In genomic region chr21:44994016-44994365, GRCh38 we compare ENCODE assay signal across 27 cellular contexts. TPM values are rescaled to one million over a fixed set of nuclear protein-coding genes. Genes with fewer than 3 reads are reported as not detected.
DNase-seq lines count a peak whose midpoint lies in the region; ATAC-seq, FAIRE-seq and TF ChIP-seq lines count a peak whose summit lies in the region.
"Had no signal": no experiment of that assay in that cellular context is flagged by ENCODE, and none has a peak within 500 bp of the region (broad histone marks: within the 10 kb centered on the region; RNA-seq: fewer than 3 reads in every experiment).

No MANE protein-coding gene starts in this region.

- no peak overlapping the region for H2AFZ ChIP-seq in HepG2 (ENCODE audit: low read length)

- H3K79me2 ChIP-seq in HepG2 (ENCODE audit: insufficient read depth, low read length), result no peaks in the 10 kb centered on the region

- no peak overlapping the region for H3K4me3 Mint-ChIP-seq in HFFc6
- H3K4me3 Mint-ChIP-seq: activated CD4-positive, alpha-beta memory T cell treated with anti-CD3 and anti-CD28 coated beads, Interleukin-2, amount 10 ng/mL, durations not matched to agents 7 days and 5 days; activated naive CD4-positive, alpha-beta T cell treated with anti-CD3 and anti-CD28 coated beads, Interleukin-2, amount 50 U/mL, for 24 hours; CD4-positive, CD25-positive, alpha-beta regulatory T cell; neural crest cell; T-helper 1 cell treated with Interleukin-12 subunit alpha and Interleukin-12 subunit beta and Interleukin-4 antibody, amounts not matched to agents 30 μg/mL and 1 μg/mL, for 36 hours had no signal

- POLR2A ChIA-PET in HepG2 (lab: Yijun Ruan, JAX), result no interaction called here

- H3K27me3 ChIP-seq in right cardiac atrium (ENCODE audit: control insufficient read depth, insufficient read depth) (no peaks in the 10 kb centered on the region), upper lobe of right lung (no peaks in the 10 kb centered on the region), HepG2 (ENCODE audit: control insufficient read depth in 1 of 2, insufficient read depth in 2 of 2, low read length in 2 of 2) (peaks cover 15 to 85% of the 10 kb centered on the region in 2 experiments)
- H3K27me3 ChIP-seq: MG63 had no signal

- no peak overlapping the region for H3K27ac Mint-ChIP-seq in HFFc6
- H3K27ac Mint-ChIP-seq: activated CD4-positive, alpha-beta memory T cell treated with anti-CD3 and anti-CD28 coated beads, Interleukin-2, amount 10 ng/mL, durations not matched to agents 7 days and 5 days; activated naive CD4-positive, alpha-beta T cell treated with anti-CD3 and anti-CD28 coated beads, Interleukin-2, amount 50 U/mL, for 24 hours; CD4-positive, CD25-positive, alpha-beta regulatory T cell; T-helper 1 cell treated with Interleukin-12 subunit alpha and Interleukin-12 subunit beta and Interleukin-4 antibody, amounts not matched to agents 30 μg/mL and 1 μg/mL, for 36 hours had no signal

- TF ChIP-seq CTCF in upper lobe of right lung (IDR thresholded peaks at IDR 0.05) (no peak), HepG2 (CRISPR knock-in tag; IDR thresholded peaks at IDR 0.05) (no peak), HFFc6 (IDR thresholded peaks at IDR 0.05) (no peak)

- CTCF ChIA-PET in HepG2 (lab: Yijun Ruan, JAX; ENCODE audit: low intra/inter-chr PET ratio, low total read pairs), result no interaction called here

- no peak overlapping the region for H3K4me3 ChIP-seq in right cardiac atrium (ENCODE audit: low read length)
- H3K4me3 ChIP-seq in upper lobe of right lung, result no peak overlapping the region
- H3K4me3 ChIP-seq in HepG2 (replicated peaks in 1 of 3; ENCODE audit: insufficient read depth in 1 of 3, low read depth in 2 of 3, low read length in 3 of 3), result no peak overlapping the region
- H3K4me3 ChIP-seq: MG63 had no signal

- H3K9me3 ChIP-seq in right cardiac atrium (ENCODE audit: control insufficient read depth, low read length) (no peaks in the 10 kb centered on the region), upper lobe of right lung (no peaks in the 10 kb centered on the region), HepG2 (ENCODE audit: low read length) (no peaks in the 10 kb centered on the region)
- H3K9me3 ChIP-seq: MG63, SK-N-SH had no signal

- no peak for FAIRE-seq in HepG2 (lab: Jason Lieb, UNC)
- FAIRE-seq: islet of Langerhans, TTC549 had no signal

- no peak overlapping the region for H3K4me2 ChIP-seq in HepG2 (ENCODE audit: low read depth, low read length)
- H3K4me2 ChIP-seq: SK-N-SH had no signal

- intact Hi-C loops in right cardiac atrium (cut with DNase I), result no loop called here
- intact Hi-C loops in sciatic nerve (cut with DNase I), result no loop called here
- intact Hi-C loops in upper lobe of right lung (cut with DNase I), result no loop called here
- intact Hi-C loops in HepG2 (cut with micrococcal nuclease; ENCODE audit: unreplicated experiment), result no loop called here

- no peaks in the 10 kb centered on the region for H4K20me1 ChIP-seq in HepG2 (ENCODE audit: insufficient read depth, low read length)

- BruUV-seq in HepG2 (replicated peaks; lab: Mats Ljungman, UMichigan), result no TSS peak

- H3K9ac ChIP-seq in HepG2 (ENCODE audit: insufficient read depth, low read depth, low read length), result no peak overlapping the region
- H3K9ac ChIP-seq: SK-N-SH had no signal

- no peak for TF ChIP-seq POLR2A in HepG2 (IDR thresholded peaks at IDR 0.05; ENCODE audit: insufficient read depth in 1 of 2, low read depth in 2 of 2, low read length in 2 of 2)

- H3K4me1 ChIP-seq in right cardiac atrium (ENCODE audit: control insufficient read depth, insufficient read depth, low read length) (no peaks in the 10 kb centered on the region), upper lobe of right lung (no peaks in the 10 kb centered on the region), HepG2 (ENCODE audit: insufficient read depth, low read length) (peaks cover 64% of the 10 kb centered on the region)

- H3K27ac ChIP-seq in right cardiac atrium (ENCODE audit: low read length) (no peak overlapping the region), upper lobe of right lung (peak overlapping the region; percentile 30), HepG2 (ENCODE audit: extremely low read length, insufficient read depth, low read length) (no peak overlapping the region)
- H3K27ac ChIP-seq: 22Rv1 had no signal

- ATAC-seq in right cardiac atrium (no peak), sciatic nerve (peak; percentile 35), upper lobe of right lung (peak; percentile 12), HepG2 (no peak)
- ATAC-seq: activated CD4-positive, CD25-positive, alpha-beta regulatory T cell treated with anti-CD3 and anti-CD28 coated beads, Interleukin-2, amount 50 U/mL, for 24 hours; esophagus mucosa; HCT116 had no signal

- no peaks in the 10 kb centered on the region for H3K4me1 Mint-ChIP-seq in HFFc6 (ENCODE audit: low read depth)
- H3K4me1 Mint-ChIP-seq: activated CD4-positive, alpha-beta memory T cell treated with anti-CD3 and anti-CD28 coated beads, Interleukin-2, amount 10 ng/mL, durations not matched to agents 7 days and 5 days; activated naive CD4-positive, alpha-beta T cell treated with anti-CD3 and anti-CD28 coated beads, Interleukin-2, amount 50 U/mL, for 24 hours; CD4-positive, CD25-positive, alpha-beta regulatory T cell had no signal

- no peaks in the 10 kb centered on the region for H3K36me3 Mint-ChIP-seq in HFFc6 (ENCODE audit: low read depth)
- H3K36me3 Mint-ChIP-seq: activated naive CD4-positive, alpha-beta T cell treated with anti-CD3 and anti-CD28 coated beads, Interleukin-2, amount 50 U/mL, for 24 hours; CD4-positive, CD25-positive, alpha-beta regulatory T cell had no signal

- DNase-seq in NCI-H1694 (lab: John Stamatoyannopoulos, UW) (peak; percentile 23), NCI-H1694 treated with DMSO at 0.1 percent for 48 hours (lab: John Stamatoyannopoulos, UW) (no peak), right cardiac atrium (peak; percentile 51 to 80 (median 72)), sciatic nerve (ENCODE audit: low spot score) (no peak), upper lobe of right lung (no peak), NCI-H187 (lab: John Stamatoyannopoulos, UW) (no peak), HepG2 (ENCODE audit: low spot score) (no peak), HFFc6 (no peak)
- DNase-seq: activated CD4-positive, alpha-beta memory T cell treated with anti-CD3 and anti-CD28 coated beads, Interleukin-2, amount 10 ng/mL, durations not matched to agents 7 days and 5 days; activated CD8-positive, alpha-beta memory T cell treated with anti-CD3 and anti-CD28 coated beads, Interleukin-2, amount 50 U/mL, for 48 hours; CD4-positive, CD25-positive, alpha-beta regulatory T cell; cortex of kidney; foreskin melanocyte; MG63; NCI-H1105 treated with DMSO at 0.1 percent for 48 hours; NCI-H2081; NCI-H345; SK-N-SH had no signal

- 50% methylated on average over 13 of the region's 13 CpGs for WGBS in right cardiac atrium
- 39% methylated on average over 7 of the region's 13 CpGs for WGBS in HepG2 (ENCODE audit: low lambda C conversion rate)

- TF ChIP-seq RAD21 in HepG2 (CRISPR knock-in tag; IDR thresholded peaks at IDR 0.05), result no peak

- H3K27me3 Mint-ChIP-seq in HFFc6 (ENCODE audit: insufficient read depth), result peaks cover 11% of the 10 kb centered on the region
- H3K27me3 Mint-ChIP-seq: activated CD4-positive, alpha-beta memory T cell treated with anti-CD3 and anti-CD28 coated beads, Interleukin-2, amount 10 ng/mL, durations not matched to agents 7 days and 5 days; activated naive CD4-positive, alpha-beta T cell treated with anti-CD3 and anti-CD28 coated beads, Interleukin-2, amount 50 U/mL, for 24 hours; CD4-positive, CD25-positive, alpha-beta regulatory T cell had no signal

- H3K36me3 ChIP-seq in upper lobe of right lung (no peaks in the 10 kb centered on the region), HepG2 (replicated peaks in 1 of 2; ENCODE audit: control insufficient read depth in 1 of 2, insufficient read depth in 2 of 2, low read length in 2 of 2) (no peaks in the 10 kb centered on the region)
- H3K36me3 ChIP-seq: MG63 had no signal

- H3K9me3 Mint-ChIP-seq in HFFc6, result no peaks in the 10 kb centered on the region
- H3K9me3 Mint-ChIP-seq: activated CD4-positive, alpha-beta memory T cell treated with anti-CD3 and anti-CD28 coated beads, Interleukin-2, amount 10 ng/mL, durations not matched to agents 7 days and 5 days; activated naive CD4-positive, alpha-beta T cell treated with anti-CD3 and anti-CD28 coated beads, Interleukin-2, amount 50 U/mL, for 24 hours; CD4-positive, CD25-positive, alpha-beta regulatory T cell; neural crest cell; T-helper 1 cell treated with Interleukin-12 subunit alpha and Interleukin-12 subunit beta and Interleukin-4 antibody, amounts not matched to agents 30 μg/mL and 1 μg/mL, for 36 hours had no signal

- in situ Hi-C loops in HepG2 (cut with HindIII; ENCODE audit: extremely low pct_ligation_motif_present, low pct_unique_long_range_greater_than_20kb), result no loop called here

- TF ChIP-seq EP300 in HepG2 (IDR thresholded peaks at IDR 0.05; ENCODE audit: low read depth in 2 of 2, low read length in 2 of 2) (no peak), HepG2 (CRISPR knock-in tag; IDR thresholded peaks at IDR 0.05; ENCODE audit: borderline replicate concordance) (no peak)

RNA-seq across cellular contexts. Expression of gene SLX9, which starts 54.2 kb away (rescaled TPM):
- total RNA-seq in right cardiac atrium, result 10 to 100 TPM; 19.2 to 26.5 (median 24.1) TPM
- polyA plus RNA-seq in right cardiac atrium, result 25.1 TPM
- total RNA-seq in sciatic nerve, result 17.1 TPM
- 22.8 TPM for total RNA-seq in upper lobe of right lung
- total RNA-seq in HepG2 (2016; rRNA removed; fragmentation: Illumina TruSeq; extraction: Trizol), result 47.1 and 51.5 TPM in 2 replicates
- 43.4 and 50.9 TPM in 2 replicates for total RNA-seq in HepG2 (2016; cell fraction: cytosol; rRNA removed; fragmentation: Illumina TruSeq; extraction: Trizol; ENCODE audit: low read depth)
- 51.9 and 55.4 TPM in 2 replicates for total RNA-seq in HepG2 (2016; cell fraction: insoluble cytoplasmic fraction; rRNA removed; fragmentation: Illumina TruSeq; extraction: Trizol)
- 31.2 and 37.8 TPM in 2 replicates for total RNA-seq in HepG2 (2016; cell fraction: membrane; rRNA removed; fragmentation: Illumina TruSeq; extraction: Trizol)
- 17.3 and 20.5 TPM in 2 replicates for total RNA-seq in HepG2 (2016; cell fraction: nucleus; rRNA removed; fragmentation: Illumina TruSeq; extraction: Trizol)
- 21.0 and 22.6 TPM in 2 replicates for polyA plus RNA-seq in HepG2 (2011; rRNA removed)
- polyA plus RNA-seq in HepG2 (2011; cell fraction: cytosol; rRNA removed), result 32.4 and 47.0 TPM in 2 replicates
- 22.9 and 26.2 TPM in 2 replicates for polyA plus RNA-seq in HepG2 (2011; cell fraction: nucleus; rRNA removed)
- 22.9 TPM in 2 replicates for polyA plus RNA-seq in HepG2 (2012)
- polyA plus RNA-seq in HepG2 (2016; cell fraction: cytosol; fragmentation: Illumina TruSeq; extraction: Trizol; ENCODE audit: low read depth), result 43.3 and 45.1 TPM in 2 replicates
- 53.9 and 57.5 TPM in 2 replicates for polyA plus RNA-seq in HepG2 (2016; cell fraction: insoluble cytoplasmic fraction; fragmentation: Illumina TruSeq; extraction: Trizol; ENCODE audit: low read depth)
- polyA plus RNA-seq in HepG2 (2016; cell fraction: membrane; fragmentation: Illumina TruSeq; extraction: Trizol; ENCODE audit: low read depth), result 27.6 and 29.8 TPM in 2 replicates
- polyA plus RNA-seq in HepG2 (2016; cell fraction: nucleus; fragmentation: Illumina TruSeq; extraction: Trizol; ENCODE audit: insufficient read depth, low read depth), result 35.4 and 41.4 TPM in 2 replicates
- 14.1 and 17.2 TPM in 2 replicates for polyA minus RNA-seq in HepG2 (2011; rRNA and poly(A)+ RNA removed; ENCODE audit: low replicate concordance)
- polyA minus RNA-seq in HepG2 (2011; cell fraction: cytosol; rRNA and poly(A)+ RNA removed), result 15.8 and 22.1 TPM in 2 replicates
- 5.8 and 8.6 TPM in 2 replicates for polyA minus RNA-seq in HepG2 (2011; cell fraction: nucleus; rRNA and poly(A)+ RNA removed)
- 10 to 100 TPM; 27.7 to 34.7 (median 31.5) TPM for total RNA-seq in HFFc6 (2021; fragmentation: NEBNext Ultra II Directional; extraction: Animal tissue kit (Norgen Biotek cat#: 25700))

Comparison
In these comparisons a context has a peak if more than half of its experiments do, and no peak if none do; other contexts are left out.
1. DNase-seq: peak in NCI-H1694 (single experiment) and right cardiac atrium (3 of 3); none in NCI-H1694 treated with DMSO at 0.1 percent for 48 hours (single experiment), sciatic nerve (single experiment), upper lobe of right lung (single experiment), NCI-H187 (0 of 2), HepG2 (single experiment) and HFFc6 (single experiment).
2. ATAC-seq: peak in sciatic nerve (single experiment) and upper lobe of right lung (single experiment); none in right cardiac atrium (0 of 2) and HepG2 (single experiment).